In the genomic region with DNA sequence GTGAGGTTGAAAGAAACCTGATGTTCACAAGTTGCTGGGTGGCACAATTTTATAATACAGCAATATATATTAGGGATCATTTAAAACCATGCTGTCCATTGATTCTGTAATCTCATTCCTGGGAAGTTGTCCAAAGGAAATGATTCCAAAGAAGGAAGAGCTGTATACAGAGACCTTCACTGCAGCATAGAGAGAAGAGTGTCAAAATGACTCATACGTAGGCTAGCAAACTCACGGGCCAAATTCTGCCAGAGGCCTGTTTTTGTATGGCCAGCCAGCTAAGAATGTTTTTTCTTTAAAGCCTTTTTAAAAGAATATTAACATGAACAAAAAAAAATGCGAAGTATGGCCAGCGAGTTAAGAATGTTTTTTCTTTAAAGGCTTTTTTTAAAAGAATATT, we compare ENCODE assay signal across 10 cellular contexts.
A peak's percentile ranks its signal among the peaks of the same experiment; 100 is the strongest.
DNase-seq lines count a peak whose midpoint lies in the region; ATAC-seq lines count a peak whose summit lies in the region.
"Had no signal": no experiment of that assay in that cellular context is flagged by ENCODE, and none has a peak within 500 bp of the region (broad histone marks: within the 10 kb centered on the region; RNA-seq: fewer than 3 reads in every experiment).

No MANE protein-coding gene starts in this region.

- no peaks in the 10 kb centered on the region for H3K27me3 Mint-ChIP-seq in T-cell

- ATAC-seq in T-cell (replicated peaks in 1 of 4) = no peak

- H3K27me3 ChIP-seq in SJSA1 (replicated peaks) = no peaks in the 10 kb centered on the region
- H3K27me3 ChIP-seq in effector memory CD4-positive, alpha-beta T cell (replicated peaks; ENCODE audit: control insufficient read depth, insufficient read depth, low read length, poor library complexity, severe bottlenecking) = no peaks in the 10 kb centered on the region
- H3K27me3 ChIP-seq: neutrophil had no signal

- H3K27ac ChIP-seq in SJSA1 = 0 out of 2 replicates have a peak overlapping the region, but pooled peaks have one; percentile 6
- H3K27ac ChIP-seq in effector memory CD4-positive, alpha-beta T cell (ENCODE audit: insufficient read depth, low read length, poor library complexity, severe bottlenecking) = no peak overlapping the region
- H3K27ac ChIP-seq: neutrophil had no signal

- H3K9me3 ChIP-seq in SJSA1 (replicated peaks) = no peaks in the 10 kb centered on the region
- H3K9me3 ChIP-seq in effector memory CD4-positive, alpha-beta T cell (ENCODE audit: control insufficient read depth, low read length) = no peaks in the 10 kb centered on the region
- H3K9me3 ChIP-seq: neutrophil had no signal

- H3K4me3 Mint-ChIP-seq in T-cell = no peak overlapping the region

- CTCF ChIA-PET in T-cell (lab: Charles Lee) = interaction anchor here in 1 of 2 donors (0.6 kb wide), 1 partner anchor 126 kb away, joined by 7 read pairs; no protein-coding TSS in a partner anchor

- no peaks in the 10 kb centered on the region for H3K36me3 ChIP-seq in SJSA1
- H3K36me3 ChIP-seq in effector memory CD4-positive, alpha-beta T cell (ENCODE audit: control insufficient read depth, insufficient read depth, low read length) = no peaks in the 10 kb centered on the region
- H3K36me3 ChIP-seq: neutrophil had no signal

- DNase-seq in GM04503 (ENCODE audit: low read depth) (peak; percentile 76), SJSA1 (ENCODE audit: low read depth in 1 of 2, low spot score in 2 of 2) (peak in 1 of 2 experiments; percentile 33), fibroblast of the conjunctiva (ENCODE audit: low read depth) (peak; percentile 81), renal cortical epithelial cell (ENCODE audit: low read depth) (peak; percentile 74), iPS-NIHi11 (ENCODE audit: low spot score) (no peak), T-cell (no peak), T-helper 1 cell (no peak)
- DNase-seq in effector memory CD4-positive, alpha-beta T cell = no peak
- DNase-seq: NCI-H2171 treated with DMSO at 0.1 percent for 48 hours had no signal

- H3K4me1 ChIP-seq in SJSA1 (replicated peaks) = peaks cover 13% of the 10 kb centered on the region
- no peaks in the 10 kb centered on the region for H3K4me1 ChIP-seq in effector memory CD4-positive, alpha-beta T cell (ENCODE audit: control insufficient read depth, insufficient read depth, low read length, poor library complexity, severe bottlenecking)

- POLR2A ChIA-PET in T-cell (lab: Charles Lee) = interaction anchor here (0.5 to 0.7 kb wide), 2 partner anchors 106 to 121 kb away, joined by 3 to 7 read pairs; no protein-coding TSS in a partner anchor

- H3K4me1 Mint-ChIP-seq in T-cell = no peaks in the 10 kb centered on the region

- H3K27ac Mint-ChIP-seq in T-cell = no peak overlapping the region

- H3K9me3 Mint-ChIP-seq in T-cell = peaks cover 0 to 5% (median 0%) of the 10 kb centered on the region in 3 donors

- H3K36me3 Mint-ChIP-seq in T-cell = no peaks in the 10 kb centered on the region

- no peak overlapping the region for H3K4me3 ChIP-seq in SJSA1
- no peak overlapping the region for H3K4me3 ChIP-seq in effector memory CD4-positive, alpha-beta T cell (ENCODE audit: insufficient read depth, low read depth, low read length, poor library complexity, severe bottlenecking)

Comparison
In these comparisons a context has a peak if more than half of its experiments do, and no peak if none do; other contexts are left out.
1. DNase-seq: peak in GM04503 (single experiment), fibroblast of the conjunctiva (single experiment) and renal cortical epithelial cell (single experiment); none in effector memory CD4-positive, alpha-beta T cell (0 of 3), iPS-NIHi11 (single experiment), T-cell (0 of 34) and T-helper 1 cell (0 of 5).